1 cellular context compared by ENCODE assay signal in the genomic region with DNA sequence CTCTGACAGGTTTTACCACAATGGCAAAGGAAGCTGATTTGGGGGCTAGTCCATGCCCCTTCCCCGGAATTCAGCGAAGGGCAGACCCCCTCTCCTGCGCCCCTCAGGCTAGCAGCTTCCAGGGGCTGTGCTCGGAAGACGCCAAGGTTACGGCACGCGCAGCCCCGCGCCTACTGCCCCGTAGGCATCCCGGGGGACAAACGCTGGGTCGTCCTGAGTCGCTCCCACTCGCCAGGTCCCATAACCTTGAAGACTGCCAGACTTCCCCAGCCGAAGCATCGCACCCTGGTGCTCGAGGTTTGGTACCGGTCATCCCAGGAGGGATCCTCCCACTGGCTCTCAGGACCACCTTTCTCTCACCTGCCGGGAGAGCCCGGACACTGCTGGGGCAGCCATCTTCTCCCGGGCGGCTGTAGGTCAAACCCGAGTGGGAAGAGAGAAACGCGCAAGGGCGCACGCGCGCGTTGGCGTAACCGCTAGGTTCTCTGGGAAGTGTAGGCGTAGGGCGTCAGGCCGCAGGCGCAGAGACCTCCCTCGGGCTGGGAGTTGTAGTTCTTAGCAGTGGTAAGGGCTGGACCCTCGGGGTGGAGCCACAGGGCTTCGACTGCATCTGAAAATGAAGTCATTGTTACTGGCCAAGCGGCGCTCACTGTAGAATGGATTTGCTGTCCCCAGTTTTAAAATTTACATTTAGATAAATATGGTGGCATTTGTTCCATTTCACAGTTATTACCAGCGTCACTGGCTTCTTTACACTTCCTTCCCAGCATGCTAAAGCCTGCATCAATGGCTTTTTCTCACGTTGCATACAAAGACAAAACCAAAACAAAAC.
TF ChIP-seq lines count a peak whose summit lies in the region.

A gene with protein sequence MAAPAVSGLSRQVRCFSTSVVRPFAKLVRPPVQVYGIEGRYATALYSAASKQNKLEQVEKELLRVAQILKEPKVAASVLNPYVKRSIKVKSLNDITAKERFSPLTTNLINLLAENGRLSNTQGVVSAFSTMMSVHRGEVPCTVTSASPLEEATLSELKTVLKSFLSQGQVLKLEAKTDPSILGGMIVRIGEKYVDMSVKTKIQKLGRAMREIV (minus strand): TSS at position 437 of the 832 bp plus-strand sequence. CDS start 41 bp downstream, at position 396.

TF ChIP-seq in HepG2, 621 proteins besides CTCF, POLR2A, EP300 and RAD21 (continued from another document and continues in another):
- TF ChIP-seq AGO2 (optimal IDR thresholded peaks at IDR 0.05; ENCODE audit: low read depth, low read length) = peak; percentile 55
- peak; percentile 84 for TF ChIP-seq SALL1 (CRISPR knock-in tag; IDR thresholded peaks at IDR 0.05)
- TF ChIP-seq KLF13 (CRISPR knock-in tag; IDR thresholded peaks at IDR 0.05) = 0 out of 2 replicates have a peak, but pooled peaks have one; percentile 53
- no peak for TF ChIP-seq HOXA9 (CRISPR knock-in tag; IDR thresholded peaks at IDR 0.05; ENCODE audit: borderline replicate concordance)
- peak; percentile 62 for TF ChIP-seq ZMYM4 (CRISPR knock-in tag; IDR thresholded peaks at IDR 0.05)
- TF ChIP-seq ZSCAN22 (CRISPR knock-in tag; IDR thresholded peaks at IDR 0.05) = no peak
- peak; percentile 50; the same call in 1 of the 2 replicates for TF ChIP-seq SIN3A (IDR thresholded peaks at IDR 0.05; ENCODE audit: borderline replicate concordance, low read depth, low read length)
- TF ChIP-seq ZNF670 (CRISPR knock-in tag; IDR thresholded peaks at IDR 0.05; ENCODE audit: borderline replicate concordance) = no peak
- TF ChIP-seq, protein P1, sequence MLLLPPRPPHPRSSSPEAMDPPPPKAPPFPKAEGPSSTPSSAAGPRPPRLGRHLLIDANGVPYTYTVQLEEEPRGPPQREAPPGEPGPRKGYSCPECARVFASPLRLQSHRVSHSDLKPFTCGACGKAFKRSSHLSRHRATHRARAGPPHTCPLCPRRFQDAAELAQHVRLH (CRISPR knock-in tag; IDR thresholded peaks at IDR 0.05; ENCODE audit: borderline replicate concordance, low read depth) = peak; percentile 86; the same call in 1 of the 2 replicates
- TF ChIP-seq PITX1 (CRISPR knock-in tag; IDR thresholded peaks at IDR 0.05) = no peak
- TF ChIP-seq SIX1 (CRISPR knock-in tag; IDR thresholded peaks at IDR 0.05; ENCODE audit: borderline replicate concordance) = no peak
- no peak; the same call in 1 of the 2 replicates for TF ChIP-seq ZNF780A (CRISPR knock-in tag; IDR thresholded peaks at IDR 0.05)
- TF ChIP-seq MEIS2 (CRISPR knock-in tag; IDR thresholded peaks at IDR 0.05) = no peak
- TF ChIP-seq ATF7-NPFF (CRISPR knock-in tag; IDR thresholded peaks at IDR 0.05; ENCODE audit: low read depth) = peak; percentile 21; the same call in 1 of the 2 replicates
- TF ChIP-seq MED1 (CRISPR knock-in tag; IDR thresholded peaks at IDR 0.05) = peak; percentile 14; the same call in 1 of the 2 replicates
- 0 out of 2 replicates have a peak, but pooled peaks have one; percentile 34 for TF ChIP-seq ZNF292 (CRISPR knock-in tag; IDR thresholded peaks at IDR 0.05; ENCODE audit: borderline replicate concordance, low read depth)
- peak; percentile 60 for TF ChIP-seq ZNF883 (CRISPR knock-in tag; IDR thresholded peaks at IDR 0.05; ENCODE audit: not compliant biosample characterization)
- TF ChIP-seq, protein P2, sequence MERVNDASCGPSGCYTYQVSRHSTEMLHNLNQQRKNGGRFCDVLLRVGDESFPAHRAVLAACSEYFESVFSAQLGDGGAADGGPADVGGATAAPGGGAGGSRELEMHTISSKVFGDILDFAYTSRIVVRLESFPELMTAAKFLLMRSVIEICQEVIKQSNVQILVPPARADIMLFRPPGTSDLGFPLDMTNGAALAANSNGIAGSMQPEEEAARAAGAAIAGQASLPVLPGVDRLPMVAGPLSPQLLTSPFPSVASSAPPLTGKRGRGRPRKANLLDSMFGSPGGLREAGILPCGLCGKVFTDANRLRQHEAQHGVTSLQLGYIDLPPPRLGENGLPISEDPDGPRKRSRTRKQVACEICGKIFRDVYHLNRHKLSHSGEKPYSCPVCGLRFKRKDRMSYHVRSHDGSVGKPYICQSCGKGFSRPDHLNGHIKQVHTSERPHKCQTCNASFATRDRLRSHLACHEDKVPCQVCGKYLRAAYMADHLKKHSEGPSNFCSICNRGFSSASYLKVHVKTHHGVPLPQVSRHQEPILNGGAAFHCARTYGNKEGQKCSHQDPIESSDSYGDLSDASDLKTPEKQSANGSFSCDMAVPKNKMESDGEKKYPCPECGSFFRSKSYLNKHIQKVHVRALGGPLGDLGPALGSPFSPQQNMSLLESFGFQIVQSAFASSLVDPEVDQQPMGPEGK (CRISPR knock-in tag; IDR thresholded peaks at IDR 0.05) = 0 out of 2 replicates have a peak, but pooled peaks have one; percentile 21
- TF ChIP-seq, protein P3, sequence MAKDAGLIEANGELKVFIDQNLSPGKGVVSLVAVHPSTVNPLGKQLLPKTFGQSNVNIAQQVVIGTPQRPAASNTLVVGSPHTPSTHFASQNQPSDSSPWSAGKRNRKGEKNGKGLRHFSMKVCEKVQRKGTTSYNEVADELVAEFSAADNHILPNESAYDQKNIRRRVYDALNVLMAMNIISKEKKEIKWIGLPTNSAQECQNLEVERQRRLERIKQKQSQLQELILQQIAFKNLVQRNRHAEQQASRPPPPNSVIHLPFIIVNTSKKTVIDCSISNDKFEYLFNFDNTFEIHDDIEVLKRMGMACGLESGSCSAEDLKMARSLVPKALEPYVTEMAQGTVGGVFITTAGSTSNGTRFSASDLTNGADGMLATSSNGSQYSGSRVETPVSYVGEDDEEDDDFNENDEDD (CRISPR knock-in tag; IDR thresholded peaks at IDR 0.05; ENCODE audit: borderline replicate concordance) = peak; percentile 43
- TF ChIP-seq ZSCAN30 (CRISPR knock-in tag; IDR thresholded peaks at IDR 0.05) = 0 out of 2 replicates have a peak, but pooled peaks have one; percentile 43
- peak; percentile 65 for TF ChIP-seq ERF (CRISPR knock-in tag; IDR thresholded peaks at IDR 0.05)
- no peak for TF ChIP-seq ZKSCAN5 (CRISPR knock-in tag; IDR thresholded peaks at IDR 0.05)
- no peak for TF ChIP-seq ZNF543 (CRISPR knock-in tag; IDR thresholded peaks at IDR 0.05)
- TF ChIP-seq, protein P4, sequence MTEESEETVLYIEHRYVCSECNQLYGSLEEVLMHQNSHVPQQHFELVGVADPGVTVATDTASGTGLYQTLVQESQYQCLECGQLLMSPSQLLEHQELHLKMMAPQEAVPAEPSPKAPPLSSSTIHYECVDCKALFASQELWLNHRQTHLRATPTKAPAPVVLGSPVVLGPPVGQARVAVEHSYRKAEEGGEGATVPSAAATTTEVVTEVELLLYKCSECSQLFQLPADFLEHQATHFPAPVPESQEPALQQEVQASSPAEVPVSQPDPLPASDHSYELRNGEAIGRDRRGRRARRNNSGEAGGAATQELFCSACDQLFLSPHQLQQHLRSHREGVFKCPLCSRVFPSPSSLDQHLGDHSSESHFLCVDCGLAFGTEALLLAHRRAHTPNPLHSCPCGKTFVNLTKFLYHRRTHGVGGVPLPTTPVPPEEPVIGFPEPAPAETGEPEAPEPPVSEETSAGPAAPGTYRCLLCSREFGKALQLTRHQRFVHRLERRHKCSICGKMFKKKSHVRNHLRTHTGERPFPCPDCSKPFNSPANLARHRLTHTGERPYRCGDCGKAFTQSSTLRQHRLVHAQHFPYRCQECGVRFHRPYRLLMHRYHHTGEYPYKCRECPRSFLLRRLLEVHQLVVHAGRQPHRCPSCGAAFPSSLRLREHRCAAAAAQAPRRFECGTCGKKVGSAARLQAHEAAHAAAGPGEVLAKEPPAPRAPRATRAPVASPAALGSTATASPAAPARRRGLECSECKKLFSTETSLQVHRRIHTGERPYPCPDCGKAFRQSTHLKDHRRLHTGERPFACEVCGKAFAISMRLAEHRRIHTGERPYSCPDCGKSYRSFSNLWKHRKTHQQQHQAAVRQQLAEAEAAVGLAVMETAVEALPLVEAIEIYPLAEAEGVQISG (CRISPR knock-in tag; IDR thresholded peaks at IDR 0.05) = peak; percentile 73
- no peak for TF ChIP-seq JDP2 (CRISPR knock-in tag; IDR thresholded peaks at IDR 0.05; ENCODE audit: borderline replicate concordance)
- TF ChIP-seq POLR2AphosphoS2 (IDR thresholded peaks at IDR 0.05; ENCODE audit: low read depth, low read length) = 0 out of 2 replicates have a peak, but pooled peaks have one; percentile 44
- no peak for TF ChIP-seq ZNF17 (CRISPR knock-in tag; IDR thresholded peaks at IDR 0.05)
- peak; percentile 73; the same call in 1 of the 2 replicates for TF ChIP-seq ARHGAP35 (CRISPR knock-in tag; IDR thresholded peaks at IDR 0.05; ENCODE audit: borderline replicate concordance)
- TF ChIP-seq STAT5B (CRISPR knock-in tag; IDR thresholded peaks at IDR 0.05) = no peak
- TF ChIP-seq CREB1 (IDR thresholded peaks at IDR 0.05) = peak; percentile 59
- TF ChIP-seq CREB1 (CRISPR knock-in tag; IDR thresholded peaks at IDR 0.05) = peak; percentile 75
- peak; percentile 64 for TF ChIP-seq RBM39 (IDR thresholded peaks at IDR 0.05; ENCODE audit: low read depth, low read length, poor library complexity, severe bottlenecking)
- TF ChIP-seq SRSF4 (IDR thresholded peaks at IDR 0.05; ENCODE audit: low read depth, low read length, poor library complexity, severe bottlenecking) = no peak
- TF ChIP-seq, protein P5, sequence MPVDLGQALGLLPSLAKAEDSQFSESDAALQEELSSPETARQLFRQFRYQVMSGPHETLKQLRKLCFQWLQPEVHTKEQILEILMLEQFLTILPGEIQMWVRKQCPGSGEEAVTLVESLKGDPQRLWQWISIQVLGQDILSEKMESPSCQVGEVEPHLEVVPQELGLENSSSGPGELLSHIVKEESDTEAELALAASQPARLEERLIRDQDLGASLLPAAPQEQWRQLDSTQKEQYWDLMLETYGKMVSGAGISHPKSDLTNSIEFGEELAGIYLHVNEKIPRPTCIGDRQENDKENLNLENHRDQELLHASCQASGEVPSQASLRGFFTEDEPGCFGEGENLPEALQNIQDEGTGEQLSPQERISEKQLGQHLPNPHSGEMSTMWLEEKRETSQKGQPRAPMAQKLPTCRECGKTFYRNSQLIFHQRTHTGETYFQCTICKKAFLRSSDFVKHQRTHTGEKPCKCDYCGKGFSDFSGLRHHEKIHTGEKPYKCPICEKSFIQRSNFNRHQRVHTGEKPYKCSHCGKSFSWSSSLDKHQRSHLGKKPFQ (CRISPR knock-in tag; IDR thresholded peaks at IDR 0.05; ENCODE audit: insufficient replicate concordance) = no peak
- no peak; the same call in 1 of the 2 replicates for TF ChIP-seq ZFP90 (CRISPR knock-in tag; IDR thresholded peaks at IDR 0.05; ENCODE audit: borderline replicate concordance)
- no peak for TF ChIP-seq TP53 (CRISPR knock-in tag; conservative IDR thresholded peaks at IDR 0.05)
- TF ChIP-seq ZNF672 (CRISPR knock-in tag; IDR thresholded peaks at IDR 0.05) = no peak
- TF ChIP-seq PCBP1 (IDR thresholded peaks at IDR 0.05; ENCODE audit: borderline replicate concordance, low read depth, low read length) = 0 out of 2 replicates have a peak, but pooled peaks have one; percentile 28
- TF ChIP-seq, protein P6, sequence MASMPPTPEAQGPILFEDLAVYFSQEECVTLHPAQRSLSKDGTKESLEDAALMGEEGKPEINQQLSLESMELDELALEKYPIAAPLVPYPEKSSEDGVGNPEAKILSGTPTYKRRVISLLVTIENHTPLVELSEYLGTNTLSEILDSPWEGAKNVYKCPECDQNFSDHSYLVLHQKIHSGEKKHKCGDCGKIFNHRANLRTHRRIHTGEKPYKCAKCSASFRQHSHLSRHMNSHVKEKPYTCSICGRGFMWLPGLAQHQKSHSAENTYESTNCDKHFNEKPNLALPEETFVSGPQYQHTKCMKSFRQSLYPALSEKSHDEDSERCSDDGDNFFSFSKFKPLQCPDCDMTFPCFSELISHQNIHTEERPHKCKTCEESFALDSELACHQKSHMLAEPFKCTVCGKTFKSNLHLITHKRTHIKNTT (CRISPR knock-in tag; IDR thresholded peaks at IDR 0.05) = no peak
- TF ChIP-seq ZFP41 (CRISPR knock-in tag; IDR thresholded peaks at IDR 0.05; ENCODE audit: borderline replicate concordance) = 0 out of 2 replicates have a peak, but pooled peaks have one; percentile 66
- peak; percentile 83 for TF ChIP-seq PHF20 (CRISPR knock-in tag; IDR thresholded peaks at IDR 0.05)
- TF ChIP-seq, protein P7, sequence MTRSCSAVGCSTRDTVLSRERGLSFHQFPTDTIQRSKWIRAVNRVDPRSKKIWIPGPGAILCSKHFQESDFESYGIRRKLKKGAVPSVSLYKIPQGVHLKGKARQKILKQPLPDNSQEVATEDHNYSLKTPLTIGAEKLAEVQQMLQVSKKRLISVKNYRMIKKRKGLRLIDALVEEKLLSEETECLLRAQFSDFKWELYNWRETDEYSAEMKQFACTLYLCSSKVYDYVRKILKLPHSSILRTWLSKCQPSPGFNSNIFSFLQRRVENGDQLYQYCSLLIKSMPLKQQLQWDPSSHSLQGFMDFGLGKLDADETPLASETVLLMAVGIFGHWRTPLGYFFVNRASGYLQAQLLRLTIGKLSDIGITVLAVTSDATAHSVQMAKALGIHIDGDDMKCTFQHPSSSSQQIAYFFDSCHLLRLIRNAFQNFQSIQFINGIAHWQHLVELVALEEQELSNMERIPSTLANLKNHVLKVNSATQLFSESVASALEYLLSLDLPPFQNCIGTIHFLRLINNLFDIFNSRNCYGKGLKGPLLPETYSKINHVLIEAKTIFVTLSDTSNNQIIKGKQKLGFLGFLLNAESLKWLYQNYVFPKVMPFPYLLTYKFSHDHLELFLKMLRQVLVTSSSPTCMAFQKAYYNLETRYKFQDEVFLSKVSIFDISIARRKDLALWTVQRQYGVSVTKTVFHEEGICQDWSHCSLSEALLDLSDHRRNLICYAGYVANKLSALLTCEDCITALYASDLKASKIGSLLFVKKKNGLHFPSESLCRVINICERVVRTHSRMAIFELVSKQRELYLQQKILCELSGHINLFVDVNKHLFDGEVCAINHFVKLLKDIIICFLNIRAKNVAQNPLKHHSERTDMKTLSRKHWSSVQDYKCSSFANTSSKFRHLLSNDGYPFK (CRISPR knock-in tag; IDR thresholded peaks at IDR 0.05; ENCODE audit: borderline replicate concordance) = peak; percentile 86; the same call in 1 of the 2 replicates
- TF ChIP-seq IRF2 (CRISPR knock-in tag; IDR thresholded peaks at IDR 0.05) = peak; percentile 89
- no peak for TF ChIP-seq CENPX (CRISPR knock-in tag; IDR thresholded peaks at IDR 0.05)
- no peak for TF ChIP-seq FOXJ3 (CRISPR knock-in tag; IDR thresholded peaks at IDR 0.05; ENCODE audit: borderline replicate concordance)
- TF ChIP-seq ZNF644 (CRISPR knock-in tag; IDR thresholded peaks at IDR 0.05; ENCODE audit: low read depth) = no peak
- peak; percentile 23; the same call in 1 of the 2 replicates for TF ChIP-seq CBFB (CRISPR knock-in tag; IDR thresholded peaks at IDR 0.05)
- TF ChIP-seq ZNF20 (CRISPR knock-in tag; IDR thresholded peaks at IDR 0.05) = no peak
- peak; percentile 70; the same call in 1 of the 2 replicates for TF ChIP-seq KDM2A (CRISPR knock-in tag; IDR thresholded peaks at IDR 0.05; ENCODE audit: borderline replicate concordance, low read depth)
- TF ChIP-seq, protein P8, sequence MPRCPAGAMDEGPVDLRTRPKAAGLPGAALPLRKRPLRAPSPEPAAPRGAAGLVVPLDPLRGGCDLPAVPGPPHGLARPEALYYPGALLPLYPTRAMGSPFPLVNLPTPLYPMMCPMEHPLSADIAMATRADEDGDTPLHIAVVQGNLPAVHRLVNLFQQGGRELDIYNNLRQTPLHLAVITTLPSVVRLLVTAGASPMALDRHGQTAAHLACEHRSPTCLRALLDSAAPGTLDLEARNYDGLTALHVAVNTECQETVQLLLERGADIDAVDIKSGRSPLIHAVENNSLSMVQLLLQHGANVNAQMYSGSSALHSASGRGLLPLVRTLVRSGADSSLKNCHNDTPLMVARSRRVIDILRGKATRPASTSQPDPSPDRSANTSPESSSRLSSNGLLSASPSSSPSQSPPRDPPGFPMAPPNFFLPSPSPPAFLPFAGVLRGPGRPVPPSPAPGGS (CRISPR knock-in tag; IDR thresholded peaks at IDR 0.05) = no peak
- 0 out of 2 replicates have a peak, but pooled peaks have one; percentile 67 for TF ChIP-seq HIVEP1 (CRISPR knock-in tag; IDR thresholded peaks at IDR 0.05)
- TF ChIP-seq ZNF713 (CRISPR knock-in tag; IDR thresholded peaks at IDR 0.05) = 0 out of 2 replicates have a peak, but pooled peaks have one; percentile 80
- TF ChIP-seq ZNF143 (CRISPR knock-in tag; IDR thresholded peaks at IDR 0.05) = peak; percentile 99
